7 cellular contexts compared by ENCODE assay signal in genomic region chr1:225962440-225962975, GRCh38. TPM values are rescaled to one million over a fixed set of nuclear protein-coding genes. Genes with fewer than 3 reads are reported as not detected.
DNase-seq lines count a peak whose midpoint lies in the region; ATAC-seq and TF ChIP-seq lines count a peak whose summit lies in the region.

No MANE protein-coding gene starts in this region.

- no peak overlapping the region for H3K4me3 ChIP-seq in upper lobe of right lung

- H3K36me3 ChIP-seq in upper lobe of right lung, result no peaks in the 10 kb centered on the region

- H3K27me3 Mint-ChIP-seq in nephron (ENCODE audit: low read depth), result peaks cover 12% of the 10 kb centered on the region

- intact Hi-C loops in upper lobe of right lung (cut with DNase I), result no loop called here

- TF ChIP-seq CTCF in nephron (IDR thresholded peaks at IDR 0.05; ENCODE audit: unreplicated experiment in 3 of 3) (peak; percentile 45 to 67 (median 59)), upper lobe of right lung (IDR thresholded peaks at IDR 0.05) (peak; percentile 67)

- H3K36me3 Mint-ChIP-seq in nephron (ENCODE audit: low read depth), result no peaks in the 10 kb centered on the region

- no peaks in the 10 kb centered on the region for H3K9me3 ChIP-seq in upper lobe of right lung

- peak; percentile 70 for ATAC-seq in GM19035 (IDR thresholded peaks at IDR 0.05; ENCODE audit: unreplicated experiment)
- ATAC-seq in HG03565 (IDR thresholded peaks at IDR 0.05; ENCODE audit: unreplicated experiment), result peak; percentile 77
- ATAC-seq in upper lobe of right lung, result peak; percentile 83

- H3K4me1 ChIP-seq in upper lobe of right lung, result no peaks in the 10 kb centered on the region

- peak; percentile 40 to 45 for DNase-seq in activated CD4-positive, alpha-beta T cell treated with anti-CD3 and anti-CD28 coated beads for 4 hours
- DNase-seq in dermis blood vessel endothelial cell (peak; percentile 59), upper lobe of right lung (peak; percentile 73), Ammon's horn (ENCODE audit: low spot score) (no peak)

- no peaks in the 10 kb centered on the region for H3K9me3 Mint-ChIP-seq in nephron

- H3K4me1 Mint-ChIP-seq in nephron, result no peaks in the 10 kb centered on the region

- no peak overlapping the region for H3K27ac ChIP-seq in upper lobe of right lung

- no peaks in the 10 kb centered on the region for H3K27me3 ChIP-seq in upper lobe of right lung

- no peak overlapping the region for H3K27ac Mint-ChIP-seq in nephron

- H3K4me3 Mint-ChIP-seq in nephron, result no peak overlapping the region

RNA-seq across cellular contexts. Expression of gene LEFTY2, which starts 21.5 kb away (rescaled TPM):
- total RNA-seq in dermis blood vessel endothelial cell (under 0.01 TPM in 1 of 2 replicates, not detected in the other), upper lobe of right lung (2.2 TPM)

RNA-seq across cellular contexts. Expression of gene SDE2, which starts 36.6 kb away (rescaled TPM):
- total RNA-seq in dermis blood vessel endothelial cell (23.9 and 32.5 TPM in 2 replicates), upper lobe of right lung (21.8 TPM)

RNA-seq across cellular contexts. Expression of gene PYCR2, which starts 38.5 kb away (rescaled TPM):
- total RNA-seq in dermis blood vessel endothelial cell, result 35.7 and 41.1 TPM in 2 replicates
- total RNA-seq in upper lobe of right lung, result 61.6 TPM
